Comparison of ENCODE assay signal across 10 cellular contexts in the genomic region with DNA sequence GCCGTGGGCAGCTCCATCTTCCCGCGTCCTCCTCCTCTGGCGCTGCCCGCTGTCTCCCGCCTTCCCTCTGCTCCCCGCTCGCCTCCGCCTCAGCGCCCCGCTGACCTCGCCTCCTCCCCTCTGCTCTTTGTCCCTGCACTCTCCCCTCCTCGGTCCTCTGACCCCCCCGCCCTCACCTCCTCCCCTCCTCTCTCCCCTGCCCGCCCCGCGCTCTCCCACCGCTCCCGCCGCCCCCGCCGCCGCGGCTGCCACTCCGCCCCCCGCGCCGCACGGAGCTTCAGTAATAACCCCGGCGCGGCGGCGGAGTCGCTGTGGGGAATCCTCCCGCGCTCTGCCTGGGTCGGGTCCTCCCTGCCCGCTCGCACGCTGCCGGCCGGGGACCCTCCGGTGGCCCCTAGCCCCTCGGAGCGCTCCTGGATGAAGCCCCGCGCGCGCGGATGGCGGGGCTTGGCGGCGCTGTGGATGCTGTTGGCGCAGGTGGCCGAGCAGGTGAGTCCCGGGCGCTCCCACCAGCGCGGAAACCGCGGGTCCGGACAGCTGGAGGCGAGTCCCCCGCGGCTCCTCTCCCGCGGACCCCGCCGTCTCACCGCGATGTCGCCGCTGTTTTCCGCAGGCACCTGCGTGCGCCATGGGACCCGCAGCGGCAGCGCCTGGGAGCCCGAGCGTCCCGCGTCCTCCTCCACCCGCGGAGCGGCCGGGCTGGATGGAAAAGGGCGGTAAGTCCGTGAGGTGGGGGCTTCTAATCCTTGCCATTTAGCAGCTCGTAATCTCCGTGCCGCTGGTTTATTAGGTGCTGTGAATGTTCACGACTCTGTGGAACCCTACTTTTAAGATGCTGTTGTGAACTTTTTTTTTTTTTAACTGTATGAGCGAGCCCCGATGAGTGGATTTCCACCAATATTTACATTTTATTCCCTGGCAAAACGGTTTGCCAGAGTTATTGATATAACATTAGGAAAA. TPM values are rescaled to one million over a fixed set of nuclear protein-coding genes. Genes with fewer than 3 reads are reported as not detected.
DNase-seq lines count a peak whose midpoint lies in the region; ATAC-seq and TF ChIP-seq lines count a peak whose summit lies in the region.
"Had no signal": no experiment of that assay in that cellular context is flagged by ENCODE, and none has a peak within 500 bp of the region (broad histone marks: within the 10 kb centered on the region; RNA-seq: fewer than 3 reads in every experiment).

A gene with protein sequence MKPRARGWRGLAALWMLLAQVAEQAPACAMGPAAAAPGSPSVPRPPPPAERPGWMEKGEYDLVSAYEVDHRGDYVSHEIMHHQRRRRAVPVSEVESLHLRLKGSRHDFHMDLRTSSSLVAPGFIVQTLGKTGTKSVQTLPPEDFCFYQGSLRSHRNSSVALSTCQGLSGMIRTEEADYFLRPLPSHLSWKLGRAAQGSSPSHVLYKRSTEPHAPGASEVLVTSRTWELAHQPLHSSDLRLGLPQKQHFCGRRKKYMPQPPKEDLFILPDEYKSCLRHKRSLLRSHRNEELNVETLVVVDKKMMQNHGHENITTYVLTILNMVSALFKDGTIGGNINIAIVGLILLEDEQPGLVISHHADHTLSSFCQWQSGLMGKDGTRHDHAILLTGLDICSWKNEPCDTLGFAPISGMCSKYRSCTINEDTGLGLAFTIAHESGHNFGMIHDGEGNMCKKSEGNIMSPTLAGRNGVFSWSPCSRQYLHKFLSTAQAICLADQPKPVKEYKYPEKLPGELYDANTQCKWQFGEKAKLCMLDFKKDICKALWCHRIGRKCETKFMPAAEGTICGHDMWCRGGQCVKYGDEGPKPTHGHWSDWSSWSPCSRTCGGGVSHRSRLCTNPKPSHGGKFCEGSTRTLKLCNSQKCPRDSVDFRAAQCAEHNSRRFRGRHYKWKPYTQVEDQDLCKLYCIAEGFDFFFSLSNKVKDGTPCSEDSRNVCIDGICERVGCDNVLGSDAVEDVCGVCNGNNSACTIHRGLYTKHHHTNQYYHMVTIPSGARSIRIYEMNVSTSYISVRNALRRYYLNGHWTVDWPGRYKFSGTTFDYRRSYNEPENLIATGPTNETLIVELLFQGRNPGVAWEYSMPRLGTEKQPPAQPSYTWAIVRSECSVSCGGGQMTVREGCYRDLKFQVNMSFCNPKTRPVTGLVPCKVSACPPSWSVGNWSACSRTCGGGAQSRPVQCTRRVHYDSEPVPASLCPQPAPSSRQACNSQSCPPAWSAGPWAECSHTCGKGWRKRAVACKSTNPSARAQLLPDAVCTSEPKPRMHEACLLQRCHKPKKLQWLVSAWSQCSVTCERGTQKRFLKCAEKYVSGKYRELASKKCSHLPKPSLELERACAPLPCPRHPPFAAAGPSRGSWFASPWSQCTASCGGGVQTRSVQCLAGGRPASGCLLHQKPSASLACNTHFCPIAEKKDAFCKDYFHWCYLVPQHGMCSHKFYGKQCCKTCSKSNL (plus strand): TSS at position 280 of the 960 bp plus-strand sequence. CDS start 138 bp downstream, at position 418.

- H3K27ac ChIP-seq in breast epithelium (no peak within 1 kb of the TSS), mammary epithelial cell (ENCODE audit: insufficient read depth, low read depth, low read length) (no peak within 1 kb of the TSS), mesendoderm (ENCODE audit: low read depth, low read length) (no peak within 1 kb of the TSS), upper lobe of right lung (no peak within 1 kb of the TSS), adrenal gland (no peak within 1 kb of the TSS)

- H3K4me1 Mint-ChIP-seq in MCF 10A (ENCODE audit: insufficient read depth, unreplicated experiment): no peaks in the 10 kb centered on the region
- peaks cover 7% of the 10 kb centered on the region for H3K4me1 Mint-ChIP-seq in activated naive CD4-positive, alpha-beta T cell treated with anti-CD3 and anti-CD28 coated beads, Interleukin-2, amount 10 ng/mL, durations not matched to agents 7 days and 5 days
- H3K4me1 Mint-ChIP-seq: CD14-positive monocyte had no signal

- H4K5ac ChIP-seq in mesendoderm (ENCODE audit: low read length): no peak within 1 kb of the TSS

- CTCF ChIA-PET in MCF 10A (lab: Yijun Ruan, JAX) (interaction anchor here (0.6 to 5.0 kb wide), 20 partner anchors 9 to 481 kb away, joined by 3 to 56 read pairs (median 4); a partner anchor contains a TSS), mammary epithelial cell (lab: Charles Lee; ENCODE audit: low non-redundant PET) (no interaction called here)
- CTCF ChIA-PET in activated naive CD4-positive, alpha-beta T cell treated with anti-CD3 and anti-CD28 coated beads, Interleukin-2, amount 10 ng/mL, durations not matched to agents 7 days and 5 days (lab: Charles Lee): interaction anchor here (0.7 to 1.3 kb wide), 5 partner anchors 277 to 1165 kb away, joined by 3 to 4 read pairs (median 3); a partner anchor contains a TSS

- POLR2A ChIA-PET in MCF 10A (lab: Yijun Ruan, JAX): interaction anchor here (0.8 kb wide), 1 partner anchor 282 kb away, joined by 3 read pairs; a partner anchor contains a TSS

- TF ChIP-seq POLR2A in breast epithelium (IDR thresholded peaks at IDR 0.05): no peak
- TF ChIP-seq POLR2A in adrenal gland (IDR thresholded peaks at IDR 0.05): no peak

- dilution Hi-C loops in mammary epithelial cell (cut with HindIII; ENCODE audit: low sequenced_read_pairs): no loop called here

- H3K79me2 ChIP-seq in mammary epithelial cell (ENCODE audit: insufficient read depth, low read length): no peaks in the 10 kb centered on the region
- H3K79me2 ChIP-seq in mesendoderm (ENCODE audit: control insufficient read depth, insufficient read depth, low read length): no peaks in the 10 kb centered on the region

- in situ Hi-C loops in mammary epithelial cell (cut with MboI; ENCODE audit: low sequenced_read_pairs in 2 of 2): loop anchor here in 1 of 2 donors (10.0 kb wide), 1 partner anchor 274 kb away; no protein-coding TSS in a partner anchor

- H3K4me1 ChIP-seq in breast epithelium (peaks cover 0 to 3% of the 10 kb centered on the region in 2 donors), mammary epithelial cell (ENCODE audit: insufficient read depth, low read length) (peaks cover 7% of the 10 kb centered on the region), mesendoderm (ENCODE audit: control insufficient read depth, low read depth, low read length) (no peaks in the 10 kb centered on the region), upper lobe of right lung (peaks cover 10% of the 10 kb centered on the region), adrenal gland (replicated peaks in 1 of 2) (peaks cover 0 to 6% of the 10 kb centered on the region in 2 donors)

- no peak for TF ChIP-seq CTCF in breast epithelium (IDR thresholded peaks at IDR 0.05)
- TF ChIP-seq CTCF in MCF 10A (IDR thresholded peaks at IDR 0.05; ENCODE audit: unreplicated experiment): no peak
- no peak for TF ChIP-seq CTCF in mammary epithelial cell (conservative IDR thresholded peaks at IDR 0.05 in 1 of 2, IDR thresholded peaks at IDR 0.05 in 1 of 2; ENCODE audit: extremely low read depth in 1 of 2, insufficient read depth in 1 of 2, low read depth in 1 of 2, low read length in 2 of 2)
- no peak for TF ChIP-seq CTCF in upper lobe of right lung (IDR thresholded peaks at IDR 0.05)
- TF ChIP-seq CTCF in adrenal gland (IDR thresholded peaks at IDR 0.05): no peak

- no peak within 1 kb of the TSS for H3K27ac Mint-ChIP-seq in MCF 10A (ENCODE audit: low read depth, unreplicated experiment)
- no peak within 1 kb of the TSS for H3K27ac Mint-ChIP-seq in activated naive CD4-positive, alpha-beta T cell treated with anti-CD3 and anti-CD28 coated beads, Interleukin-2, amount 10 ng/mL, durations not matched to agents 7 days and 5 days
- H3K27ac Mint-ChIP-seq: CD14-positive monocyte had no signal

- peak; percentile 35 for ATAC-seq in upper lobe of right lung
- no peak for ATAC-seq in GM18519 (IDR thresholded peaks at IDR 0.05; ENCODE audit: low FRiP score, unreplicated experiment)

- no peak within 1 kb of the TSS for H3K4me3 Mint-ChIP-seq in MCF 10A (ENCODE audit: unreplicated experiment)
- H3K4me3 Mint-ChIP-seq in activated naive CD4-positive, alpha-beta T cell treated with anti-CD3 and anti-CD28 coated beads, Interleukin-2, amount 10 ng/mL, durations not matched to agents 7 days and 5 days: no peak within 1 kb of the TSS

- BruUV-seq in MCF 10A (replicated peaks; lab: Mats Ljungman, UMichigan): no TSS peak
- no TSS peak for BruUV-seq in mammary epithelial cell (replicated peaks; lab: Mats Ljungman, UMichigan)

- H3K27me3 Mint-ChIP-seq in MCF 10A (ENCODE audit: insufficient read depth, unreplicated experiment): peaks cover 16% of the 10 kb centered on the region
- H3K27me3 Mint-ChIP-seq in activated naive CD4-positive, alpha-beta T cell treated with anti-CD3 and anti-CD28 coated beads, Interleukin-2, amount 10 ng/mL, durations not matched to agents 7 days and 5 days: peaks cover 40% of the 10 kb centered on the region

- no peaks in the 10 kb centered on the region for H3K79me1 ChIP-seq in mesendoderm (ENCODE audit: low read length)

- H3K18ac ChIP-seq in mesendoderm (ENCODE audit: low read length): no peak within 1 kb of the TSS

- no peak for DNase-seq in breast epithelium (ENCODE audit: low spot score in 2 of 2)
- no peak for DNase-seq in MCF 10A (ENCODE audit: unreplicated experiment)
- DNase-seq in mammary epithelial cell: no peak
- DNase-seq in mesendoderm: peak; percentile 33
- no peak for DNase-seq in upper lobe of right lung
- DNase-seq in adrenal gland: no peak
- DNase-seq in activated naive CD4-positive, alpha-beta T cell treated with anti-CD3 and anti-CD28 coated beads, Interleukin-2, amount 10 ng/mL, durations not matched to agents 7 days and 5 days: no peak

- peak within 1 kb of the TSS; percentile 83 for H3K56ac ChIP-seq in mesendoderm (ENCODE audit: low read length)

- H2BK15ac ChIP-seq in mesendoderm (replicated peaks; ENCODE audit: low read depth): no peak within 1 kb of the TSS

- WGBS in mammary epithelial cell (ENCODE audit: low coverage, missing lambda C conversion rate): 2% methylated on average over 23 of the region's 97 CpGs
- WGBS in mesendoderm (ENCODE audit: extremely low coverage, insufficient coverage, low lambda C conversion rate): no CpG with 5 or more reads among the region's 97 CpGs
- WGBS in adrenal gland, 4 donors: 2% methylated on average over 34 to 96 of the region's 97 CpGs

- H3K36me3 ChIP-seq in breast epithelium: no peaks in the 10 kb centered on the region
- H3K36me3 ChIP-seq in mammary epithelial cell (ENCODE audit: insufficient read depth, low read length): no peaks in the 10 kb centered on the region
- H3K36me3 ChIP-seq in mesendoderm (ENCODE audit: control insufficient read depth, insufficient read depth, low read length): no peaks in the 10 kb centered on the region
- no peaks in the 10 kb centered on the region for H3K36me3 ChIP-seq in upper lobe of right lung
- no peaks in the 10 kb centered on the region for H3K36me3 ChIP-seq in adrenal gland (replicated peaks in 1 of 2)

- no peak within 1 kb of the TSS for H2BK120ac ChIP-seq in mesendoderm (ENCODE audit: low read depth, low read length)

- no peak within 1 kb of the TSS for H4K8ac ChIP-seq in mesendoderm (ENCODE audit: low read depth, low read length)

- H2AFZ ChIP-seq in mammary epithelial cell (ENCODE audit: low read depth, low read length): no peak within 1 kb of the TSS

- H3K27me3 ChIP-seq in breast epithelium (peaks cover 5 to 23% of the 10 kb centered on the region in 2 donors), mammary epithelial cell (ENCODE audit: insufficient read depth, low read length) (peaks cover 20% of the 10 kb centered on the region), mesendoderm (ENCODE audit: insufficient read depth, low read length, poor library complexity) (peaks cover 8% of the 10 kb centered on the region), upper lobe of right lung (peaks cover 25% of the 10 kb centered on the region), adrenal gland (peaks cover 25% of the 10 kb centered on the region)

- peak within 1 kb of the TSS; percentile 63 for H3K4me2 ChIP-seq in mammary epithelial cell (ENCODE audit: insufficient read depth, low read depth, low read length)
- peak within 1 kb of the TSS; percentile 90 for H3K4me2 ChIP-seq in mesendoderm (ENCODE audit: low read length)

- no peak within 1 kb of the TSS for H3K4ac ChIP-seq in mesendoderm (ENCODE audit: low read depth, low read length)

- no peaks in the 10 kb centered on the region for H3K9me3 Mint-ChIP-seq in MCF 10A (ENCODE audit: unreplicated experiment)
- H3K9me3 Mint-ChIP-seq in activated naive CD4-positive, alpha-beta T cell treated with anti-CD3 and anti-CD28 coated beads, Interleukin-2, amount 10 ng/mL, durations not matched to agents 7 days and 5 days: no peaks in the 10 kb centered on the region

- H2AK5ac ChIP-seq in mesendoderm (ENCODE audit: low read length): no peak within 1 kb of the TSS

- H3K9me3 ChIP-seq in breast epithelium (no peaks in the 10 kb centered on the region), mammary epithelial cell (replicated peaks; ENCODE audit: insufficient read depth, low read length) (no peaks in the 10 kb centered on the region), upper lobe of right lung (no peaks in the 10 kb centered on the region), adrenal gland (replicated peaks in 1 of 3) (no peaks in the 10 kb centered on the region)

- peak within 1 kb of the TSS; percentile 66 for H3K23ac ChIP-seq in mesendoderm (ENCODE audit: low read length)

- no peaks in the 10 kb centered on the region for H3K36me3 Mint-ChIP-seq in MCF 10A (ENCODE audit: insufficient read depth, unreplicated experiment)
- no peaks in the 10 kb centered on the region for H3K36me3 Mint-ChIP-seq in activated naive CD4-positive, alpha-beta T cell treated with anti-CD3 and anti-CD28 coated beads, Interleukin-2, amount 10 ng/mL, durations not matched to agents 7 days and 5 days
- H3K36me3 Mint-ChIP-seq: CD14-positive monocyte had no signal

- intact Hi-C loops in breast epithelium (cut with DNase I; ENCODE audit: low total_unique reads) (no loop called here), MCF 10A (cut with micrococcal nuclease) (loop anchor here (1.0 to 2.0 kb wide), 4 partner anchors 204 to 279 kb away; no protein-coding TSS in a partner anchor), mammary epithelial cell (cut with micrococcal nuclease) (loop anchor here (1.0 to 10.0 kb wide), 4 partner anchors 202 to 279 kb away; no protein-coding TSS in a partner anchor), upper lobe of right lung (cut with DNase I) (loop anchor here (10.0 kb wide), 1 partner anchor 274 kb away; no protein-coding TSS in a partner anchor), adrenal gland (cut with DNase I) (loop anchor here in 1 of 2 donors (5.0 kb wide), 2 partner anchors 257 to 277 kb away; no protein-coding TSS in a partner anchor)

- no peak within 1 kb of the TSS for H3K9ac ChIP-seq in mammary epithelial cell (ENCODE audit: insufficient read depth, low read length)
- peak within 1 kb of the TSS; percentile 51 for H3K9ac ChIP-seq in mesendoderm (ENCODE audit: low read length)

- H2BK5ac ChIP-seq in mesendoderm (ENCODE audit: low read length): no peak within 1 kb of the TSS

- peak within 1 kb of the TSS; percentile 42 to 66 (median 44) for H3K4me3 ChIP-seq in breast epithelium
- H3K4me3 ChIP-seq in mammary epithelial cell (replicated peaks in 1 of 3; ENCODE audit: insufficient read depth in 1 of 3, low read depth in 2 of 3, low read length in 3 of 3): no peak within 1 kb of the TSS
- peak within 1 kb of the TSS; percentile 38 for H3K4me3 ChIP-seq in mesendoderm (ENCODE audit: low read length)
- H3K4me3 ChIP-seq in upper lobe of right lung: no peak within 1 kb of the TSS
- peak within 1 kb of the TSS in 1 of 4 donors; percentile 11 for H3K4me3 ChIP-seq in adrenal gland

- H4K20me1 ChIP-seq in mammary epithelial cell (ENCODE audit: insufficient read depth, low read length): no peaks in the 10 kb centered on the region

RNA-seq across cellular contexts. Expression of the gene that starts here (rescaled TPM):
- total RNA-seq in breast epithelium (1 to 10 TPM in 1 of 3 donors, under 1 TPM in 2; 0.15 to 1.3 (median 0.33) TPM), MCF 10A (2022) (not detected in 2 replicates), mammary epithelial cell (not detected), upper lobe of right lung (0.26 TPM), adrenal gland (under 1 TPM in 1 of 8 donors, not detected in 7; 0.31 TPM)
- polyA plus RNA-seq in mammary epithelial cell (not detected), adrenal gland (under 1 TPM in 2 of 3 donors, not detected in 1; 0.07 to 0.08 TPM)
- polyA minus RNA-seq in mammary epithelial cell: not detected
- polyA plus RNA-seq in mesendoderm (2013, experiment 1 of 2): 5.5 TPM
- 5.8 TPM for polyA plus RNA-seq in mesendoderm (2013, experiment 2 of 2)
- total RNA-seq: pulmonary artery endothelial cell had no signal
- polyA plus RNA-seq: CD14-positive monocyte had no signal

Comparison
In these comparisons a context has a peak if more than half of its experiments do, and no peak if none do; other contexts are left out.
1. H3K4me3 ChIP-seq: peak in breast epithelium (3 of 3) and mesendoderm (single experiment); none in mammary epithelial cell (0 of 3) and upper lobe of right lung (single experiment).
2. Peak in ATAC-seq in upper lobe of right lung; RNA of the gene not detected or under 1 TPM.